Comparison of ENCODE assay signal across 9 cellular contexts in the genomic region with DNA sequence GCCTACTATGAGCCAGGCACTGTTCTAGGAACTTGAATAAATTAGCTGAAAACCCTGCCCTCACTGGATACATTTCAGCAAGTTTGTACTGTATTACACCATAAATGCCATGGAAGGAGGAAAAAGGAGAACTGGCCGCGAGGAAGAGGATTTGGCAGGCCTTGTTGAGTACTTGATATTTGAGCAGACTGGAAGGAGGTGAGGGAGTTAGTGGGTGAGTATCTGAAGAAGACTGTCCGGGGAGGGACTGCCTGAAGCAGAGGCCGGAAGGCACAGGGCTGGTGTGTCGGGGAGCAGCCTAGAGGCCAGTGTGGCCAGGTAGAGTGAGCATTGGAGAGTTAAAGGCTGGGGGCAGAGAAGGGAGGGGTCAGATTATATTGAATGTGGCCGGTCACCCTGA. TPM values are rescaled to one million over a fixed set of nuclear protein-coding genes. Genes with fewer than 3 reads are reported as not detected.
DNase-seq lines count a peak whose midpoint lies in the region; ATAC-seq, FAIRE-seq and TF ChIP-seq lines count a peak whose summit lies in the region.
"Had no signal": no experiment of that assay in that cellular context is flagged by ENCODE, and none has a peak within 500 bp of the region (broad histone marks: within the 10 kb centered on the region; RNA-seq: fewer than 3 reads in every experiment).

No MANE protein-coding gene starts in this region.

- H3K4me1 ChIP-seq in K562 (replicated peaks in 1 of 2; ENCODE audit: control insufficient read depth in 2 of 2, insufficient read depth in 2 of 2, low read length in 2 of 2) (peaks cover 15 to 24% of the 10 kb centered on the region in 2 experiments), mesendoderm (ENCODE audit: control insufficient read depth, low read depth, low read length) (peaks cover 13% of the 10 kb centered on the region)

- no peak for TF ChIP-seq RAD21 in K562 (CRISPR knock-in tag; conservative IDR thresholded peaks at IDR 0.05 in 1 of 2, IDR thresholded peaks at IDR 0.05 in 1 of 2)

- H2BK120ac ChIP-seq in mesendoderm (ENCODE audit: low read depth, low read length), result no peak overlapping the region

- 80% methylated on average over 5 of the region's 6 CpGs for WGBS in K562 (ENCODE audit: insufficient coverage, low coverage, missing lambda C conversion rate)
- no CpG with 5 or more reads among the region's 6 CpGs for WGBS in mesendoderm (ENCODE audit: extremely low coverage, insufficient coverage, low lambda C conversion rate)

- H3K56ac ChIP-seq in mesendoderm (ENCODE audit: low read length), result peak overlapping the region; percentile 58

- TF ChIP-seq CTCF in AG04450 (IDR thresholded peaks at IDR 0.05; ENCODE audit: low read depth, low read length) (no peak), HFFc6 (IDR thresholded peaks at IDR 0.05) (no peak), K562 (IDR thresholded peaks at IDR 0.05 in 2 of 3, conservative IDR thresholded peaks at IDR 0.05 in 1 of 3; ENCODE audit: insufficient read depth in 2 of 3, low read depth in 1 of 3, low read length in 3 of 3) (no peak)

- POLR2A ChIA-PET in AG04450 (lab: Yijun Ruan, JAX) (interaction anchor here (0.5 kb wide), 1 partner anchor 8 kb away, joined by 3 read pairs; no protein-coding TSS in a partner anchor), K562 (lab: Yijun Ruan, JAX) (no interaction called here)

- H3K4me3 ChIP-seq in AG04450 (ENCODE audit: low read depth, low read length) (no peak overlapping the region), K562 (no peak overlapping the region), mesendoderm (ENCODE audit: low read length) (no peak overlapping the region)

- peaks cover 9% of the 10 kb centered on the region for H3K36me3 Mint-ChIP-seq in HFFc6 (ENCODE audit: low read depth)

- no peak overlapping the region for H4K8ac ChIP-seq in mesendoderm (ENCODE audit: low read depth, low read length)

- no peaks in the 10 kb centered on the region for H3K27me3 ChIP-seq in AG04450 (ENCODE audit: control insufficient read depth, insufficient read depth, low read length)
- H3K27me3 ChIP-seq in K562 (ENCODE audit: control insufficient read depth in 2 of 2, insufficient read depth in 2 of 2, low read length in 2 of 2), result no peaks in the 10 kb centered on the region
- H3K27me3 ChIP-seq in mesendoderm (ENCODE audit: insufficient read depth, low read length, poor library complexity), result no peaks in the 10 kb centered on the region

- ATAC-seq in K562, result no peak
- no peak for ATAC-seq in HG02571 (IDR thresholded peaks at IDR 0.05; ENCODE audit: unreplicated experiment)

- H3K4me2 ChIP-seq in K562 (ENCODE audit: insufficient read depth, low read length) (no peak overlapping the region), mesendoderm (ENCODE audit: low read length) (no peak overlapping the region)

- H3K36me3 ChIP-seq in K562 (ENCODE audit: control insufficient read depth, insufficient read depth, low read length) (no peaks in the 10 kb centered on the region), mesendoderm (ENCODE audit: control insufficient read depth, insufficient read depth, low read length) (no peaks in the 10 kb centered on the region)

- no peak for TF ChIP-seq POLR2A in K562 (conservative IDR thresholded peaks at IDR 0.05)

- H3K27ac ChIP-seq in AG04450 (ENCODE audit: low read depth, low read length) (peak overlapping the region; percentile 68), K562 (ENCODE audit: extremely low read depth, low read depth, low read length) (no peak overlapping the region), mesendoderm (ENCODE audit: low read depth, low read length) (peak overlapping the region; percentile 46)

- in situ Hi-C loops in K562 (cut with MboI), result no loop called here

- H2BK15ac ChIP-seq in mesendoderm (replicated peaks; ENCODE audit: low read depth), result no peak overlapping the region

- H3K9me3 ChIP-seq in AG04450 (ENCODE audit: control insufficient read depth, insufficient read depth, low read length), result no peaks in the 10 kb centered on the region
- H3K9me3 ChIP-seq in K562 (replicated peaks; ENCODE audit: control insufficient read depth, insufficient read depth, low read depth, low read length), result no peaks in the 10 kb centered on the region

- H3K79me2 ChIP-seq in K562 (ENCODE audit: control insufficient read depth, insufficient read depth, low read length) (peaks cover 3% of the 10 kb centered on the region; the same call in 2 of the 3 replicates), mesendoderm (ENCODE audit: control insufficient read depth, insufficient read depth, low read length) (no peaks in the 10 kb centered on the region)

- no peak for TF ChIP-seq EP300 in K562 (IDR thresholded peaks at IDR 0.05; ENCODE audit: low read length)

- no peaks in the 10 kb centered on the region; the same call in 1 of the 2 replicates for H3K27me3 Mint-ChIP-seq in HFFc6 (ENCODE audit: insufficient read depth)

- H3K4ac ChIP-seq in mesendoderm (ENCODE audit: low read depth, low read length), result peak overlapping the region; percentile 63

- H3K4me3 Mint-ChIP-seq in HFFc6, result peak overlapping the region; percentile 51

- no peaks in the 10 kb centered on the region for H3K79me1 ChIP-seq in mesendoderm (ENCODE audit: low read length)

- BruUV-seq in K562 (replicated peaks; lab: Mats Ljungman, UMichigan), result no TSS peak

- peak overlapping the region; percentile 89 for H3K27ac Mint-ChIP-seq in HFFc6

- intact Hi-C loops in K562 (cut with micrococcal nuclease) (no loop called here), head of caudate nucleus (cut with DNase I) (loop anchor here (10.0 kb wide), 1 partner anchor 90 kb away; no protein-coding TSS in a partner anchor)

- CTCF ChIA-PET in AG04450 (lab: Charles Lee), result no interaction called here
- CTCF ChIA-PET in K562 (lab: Yijun Ruan, JAX; ENCODE audit: low intra/inter-chr PET ratio), result no interaction called here

- no peaks in the 10 kb centered on the region for H3K9me3 Mint-ChIP-seq in HFFc6

- H2BK5ac ChIP-seq in mesendoderm (ENCODE audit: low read length), result peak overlapping the region; percentile 18

- H3K9me1 ChIP-seq in K562 (ENCODE audit: control insufficient read depth, insufficient read depth, low read length), result no peaks in the 10 kb centered on the region

- peaks cover under 1% of the 10 kb centered on the region; the same call in 1 of the 2 replicates for H4K20me1 ChIP-seq in K562 (replicated peaks; ENCODE audit: control insufficient read depth, insufficient read depth, low read length)

- no peak for FAIRE-seq in K562 (lab: Jason Lieb, UNC)

- no peak overlapping the region for H2AFZ ChIP-seq in K562 (ENCODE audit: low read depth, low read length)

- H3K18ac ChIP-seq in mesendoderm (ENCODE audit: low read length), result peak overlapping the region; percentile 56

- no peak overlapping the region for H2AK5ac ChIP-seq in mesendoderm (ENCODE audit: low read length)

- H3K9ac ChIP-seq in K562 (ENCODE audit: insufficient read depth in 1 of 2, low read depth in 2 of 2, low read length in 2 of 2), result no peak overlapping the region
- peak overlapping the region; percentile 3 for H3K9ac ChIP-seq in mesendoderm (ENCODE audit: low read length)

- peaks cover 71% of the 10 kb centered on the region for H3K4me1 Mint-ChIP-seq in HFFc6 (ENCODE audit: low read depth)

- H3K23ac ChIP-seq in mesendoderm (ENCODE audit: low read length), result no peak overlapping the region

- no peak overlapping the region for H4K5ac ChIP-seq in mesendoderm (ENCODE audit: low read length)

- DNase-seq in AG04450 (ENCODE audit: low read depth, low spot score), result no peak
- DNase-seq in HFFc6, result no peak
- no peak for DNase-seq in K562 (ENCODE audit: extremely low read depth in 1 of 4, low spot score in 3 of 4)
- DNase-seq in mesendoderm, result peak; percentile 57
- DNase-seq in iPS-NIHi11 (ENCODE audit: low spot score), result no peak
- no peak for DNase-seq in head of caudate nucleus
- DNase-seq in stimulated activated CD4-positive, alpha-beta T cell treated with anti-CD3 and anti-CD28 coated beads, Interleukin-2, amount 100 ng/mL, for 48 hours, result no peak
- DNase-seq: amniotic stem cell had no signal

RNA-seq across cellular contexts. Expression of a gene that starts 4.5 kb away (rescaled TPM):
- 11.5 and 13.1 TPM in 2 replicates for polyA plus RNA-seq in AG04450 (2011; rRNA removed)
- polyA minus RNA-seq in AG04450 (2011; rRNA and poly(A)+ RNA removed), result 19.4 and 23.1 TPM in 2 replicates
- total RNA-seq in HFFc6 (2021; fragmentation: NEBNext Ultra II Directional; extraction: Animal tissue kit (Norgen Biotek cat#: 25700)), result 10 to 100 TPM; 11.1 to 14.9 (median 13.9) TPM
- total RNA-seq in K562 (2011; cell fraction: chromatin; rRNA removed; ENCODE audit: low replicate concordance), result 5.4 and 7.0 TPM in 2 replicates
- total RNA-seq in K562 (2011; cell fraction: nucleolus; rRNA removed), result 2.7 and 2.9 TPM in 2 replicates
- 5.1 and 7.3 TPM in 2 replicates for total RNA-seq in K562 (2011; cell fraction: nucleoplasm; rRNA removed)
- 3.3 and 3.6 TPM in 2 replicates for total RNA-seq in K562 (2014; rRNA removed)
- 4.5 and 5.0 TPM in 2 replicates for total RNA-seq in K562 (2014; rRNA removed; fragmentation: Illumina TruSeq; extraction: Trizol)
- total RNA-seq in K562 (2015; rRNA removed; fragmentation: Illumina TruSeq; extraction: Trizol), result 4.9 and 5.9 TPM in 2 replicates
- total RNA-seq in K562 (2021), result 4.2 and 4.8 TPM in 2 replicates
- 2.4 and 3.1 TPM in 2 replicates for polyA plus RNA-seq in K562 (2011; rRNA removed)
- polyA plus RNA-seq in K562 (2011; cell fraction: cytosol; rRNA removed), result 1.3 and 2.7 TPM in 2 replicates
- 4.7 and 4.8 TPM in 2 replicates for polyA plus RNA-seq in K562 (2011; cell fraction: nucleus; rRNA removed)
- 3.2 and 3.8 TPM in 2 replicates for polyA plus RNA-seq in K562 (2012)
- polyA plus RNA-seq in K562 (2014; fragmentation: Illumina TruSeq; extraction: Trizol), result 3.9 and 4.4 TPM in 2 replicates
- polyA plus RNA-seq in K562 (2014; fragmentation: Nextera tagmentation; extraction: Ambion mirVana), result under 1 TPM; 0.76 to 0.99 TPM
- 2.9 and 10.6 TPM in 2 replicates for polyA plus RNA-seq in K562 (2014; rRNA removed)
- 6.5 and 8.2 TPM in 2 replicates for polyA minus RNA-seq in K562 (2011; rRNA and poly(A)+ RNA removed)
- polyA minus RNA-seq in K562 (2011; cell fraction: cytosol; rRNA and poly(A)+ RNA removed), result 2.8 and 3.0 TPM in 2 replicates
- polyA minus RNA-seq in K562 (2011; cell fraction: nucleus; rRNA and poly(A)+ RNA removed), result 1.6 and 2.8 TPM in 2 replicates
- polyA plus RNA-seq in mesendoderm (2013, experiment 1 of 2), result 6.5 TPM
- polyA plus RNA-seq in mesendoderm (2013, experiment 2 of 2), result 6.7 TPM

RNA-seq across cellular contexts. Expression of a gene that starts 37.1 kb away (rescaled TPM):
- polyA plus RNA-seq in AG04450 (2011; rRNA removed) (20.2 and 29.2 TPM in 2 replicates), K562 (2011; rRNA removed) (47.2 and 56.8 TPM in 2 replicates), K562 (2014; fragmentation: Illumina TruSeq; extraction: Trizol) (28.7 and 37.3 TPM in 2 replicates), K562 (2014; fragmentation: Nextera tagmentation; extraction: Ambion mirVana) (10 to 100 TPM; 87.0 to 87.9 TPM), K562 (2014; rRNA removed) (26.0 and 30.0 TPM in 2 replicates)
- 26.9 and 37.4 TPM in 2 replicates for polyA minus RNA-seq in AG04450 (2011; rRNA and poly(A)+ RNA removed)
- 10 to 100 TPM; 23.6 to 26.8 (median 25.0) TPM for total RNA-seq in HFFc6 (2021; fragmentation: NEBNext Ultra II Directional; extraction: Animal tissue kit (Norgen Biotek cat#: 25700))
- 11.0 and 32.0 TPM in 2 replicates for total RNA-seq in K562 (2011; cell fraction: chromatin; rRNA removed; ENCODE audit: low replicate concordance)
- total RNA-seq in K562 (2011; cell fraction: nucleolus; rRNA removed), result 9.7 and 10.3 TPM in 2 replicates
- 13.9 and 24.1 TPM in 2 replicates for total RNA-seq in K562 (2011; cell fraction: nucleoplasm; rRNA removed)
- total RNA-seq in K562 (2014; rRNA removed) (11.9 and 17.8 TPM in 2 replicates), K562 (2014; rRNA removed; fragmentation: Illumina TruSeq; extraction: Trizol) (38.8 and 47.6 TPM in 2 replicates), K562 (2015; rRNA removed; fragmentation: Illumina TruSeq; extraction: Trizol) (30.9 and 32.1 TPM in 2 replicates), K562 (2021) (28.5 and 33.0 TPM in 2 replicates)
- polyA plus RNA-seq in K562 (2011; cell fraction: cytosol; rRNA removed), result 9.6 and 24.1 TPM in 2 replicates
- polyA plus RNA-seq in K562 (2011; cell fraction: nucleus; rRNA removed), result 6.4 and 10.8 TPM in 2 replicates
- polyA plus RNA-seq in K562 (2012), result 20.4 and 29.5 TPM in 2 replicates
- 41.9 and 45.6 TPM in 2 replicates for polyA minus RNA-seq in K562 (2011; rRNA and poly(A)+ RNA removed)
- polyA minus RNA-seq in K562 (2011; cell fraction: cytosol; rRNA and poly(A)+ RNA removed), result 9.2 and 13.8 TPM in 2 replicates
- 7.0 and 10.2 TPM in 2 replicates for polyA minus RNA-seq in K562 (2011; cell fraction: nucleus; rRNA and poly(A)+ RNA removed)
- polyA plus RNA-seq in mesendoderm (2013, experiment 1 of 2), result 9.2 TPM
- polyA plus RNA-seq in mesendoderm (2013, experiment 2 of 2), result 9.4 TPM
